Comparison of ENCODE assay signal across 8 cellular contexts in the genomic region with DNA sequence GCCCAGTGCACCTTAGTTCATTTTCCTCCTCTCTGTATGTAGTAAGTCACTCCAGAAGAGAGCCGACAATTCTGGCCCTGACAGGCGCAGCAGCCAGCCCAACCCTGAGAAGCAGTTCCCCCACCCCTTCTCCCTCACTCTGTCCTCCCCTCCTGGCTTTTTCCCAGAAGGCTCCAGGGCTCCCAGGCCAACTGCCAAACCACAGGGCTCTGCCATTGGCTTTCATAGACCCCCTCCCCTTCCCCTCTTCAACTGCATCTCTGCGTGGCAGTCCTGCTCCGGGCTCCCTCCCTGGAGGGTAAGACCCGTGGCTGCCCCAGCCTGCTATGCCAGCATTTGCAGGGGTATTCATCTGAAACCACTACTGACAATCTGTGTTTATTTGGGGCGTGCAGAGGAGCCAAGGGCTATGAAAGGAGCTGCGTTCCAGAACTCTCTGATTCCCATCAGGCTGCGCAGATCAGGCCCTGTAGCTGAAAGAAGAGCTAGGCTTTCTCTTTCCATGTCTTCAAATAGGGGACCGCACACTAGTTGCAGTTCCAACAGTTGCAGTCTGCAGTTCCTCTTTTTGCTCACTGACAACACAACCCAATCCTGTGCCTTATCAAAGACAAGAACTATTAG.
A peak's percentile ranks its signal among the peaks of the same experiment; 100 is the strongest.
DNase-seq lines count a peak whose midpoint lies in the region; ATAC-seq and TF ChIP-seq lines count a peak whose summit lies in the region.

No MANE protein-coding gene starts in this region.

- DNase-seq in EL (peak; percentile 2), NCI-H1092 treated with DMSO at 0.1 percent for 48 hours (lab: John Stamatoyannopoulos, UW) (peak; percentile 69), astrocyte of the cerebellum (ENCODE audit: low read depth) (peak; percentile 80), left lobe of liver (ENCODE audit: low spot score) (no peak), tibial artery (peak; percentile 67 to 92), brain microvascular endothelial cell (no peak)
- no peak for DNase-seq in activated CD4-positive, alpha-beta memory T cell treated with anti-CD3 and anti-CD28 coated beads for 36 hours

- TF ChIP-seq CTCF in astrocyte of the cerebellum (IDR thresholded peaks at IDR 0.05; ENCODE audit: low read depth, low read length, missing control alignments) (no peak), tibial artery (IDR thresholded peaks at IDR 0.05) (no peak), brain microvascular endothelial cell (IDR thresholded peaks at IDR 0.05; ENCODE audit: low read depth, low read length, missing control alignments) (no peak)

- in situ Hi-C loops in astrocyte of the cerebellum (cut with HindIII; ENCODE audit: low sequenced_read_pairs): no loop called here
- in situ Hi-C loops in brain microvascular endothelial cell (cut with HindIII; ENCODE audit: low pct_ligation_motif_present, low sequenced_read_pairs): no loop called here

- H3K36me3 ChIP-seq in tibial artery: no peaks in the 10 kb centered on the region
- H3K36me3 ChIP-seq in brain microvascular endothelial cell (replicated peaks): no peaks in the 10 kb centered on the region

- ATAC-seq in GM21825 (IDR thresholded peaks at IDR 0.05; ENCODE audit: unreplicated experiment): peak; percentile 79
- peak; percentile 24 for ATAC-seq in left lobe of liver

- no peaks in the 10 kb centered on the region for H3K4me1 Mint-ChIP-seq in activated CD4-positive, alpha-beta memory T cell treated with anti-CD3 and anti-CD28 coated beads for 36 hours (ENCODE audit: low read depth)

- peaks cover 16% of the 10 kb centered on the region for H3K27me3 Mint-ChIP-seq in activated CD4-positive, alpha-beta memory T cell treated with anti-CD3 and anti-CD28 coated beads for 36 hours

- H3K4me3 ChIP-seq in astrocyte of the cerebellum (ENCODE audit: low read depth, low read length): no peak overlapping the region
- peak overlapping the region; percentile 2 to 29 for H3K4me3 ChIP-seq in tibial artery
- H3K4me3 ChIP-seq in brain microvascular endothelial cell (ENCODE audit: low read depth, low read length): no peak overlapping the region

- H3K9me3 Mint-ChIP-seq in activated CD4-positive, alpha-beta memory T cell treated with anti-CD3 and anti-CD28 coated beads for 36 hours: no peaks in the 10 kb centered on the region

- peak overlapping the region; percentile 84 to 87 for H3K27ac ChIP-seq in tibial artery
- H3K27ac ChIP-seq in brain microvascular endothelial cell: no peak overlapping the region

- H3K36me3 Mint-ChIP-seq in activated CD4-positive, alpha-beta memory T cell treated with anti-CD3 and anti-CD28 coated beads for 36 hours: no peaks in the 10 kb centered on the region

- POLR2A ChIA-PET in activated CD4-positive, alpha-beta memory T cell treated with anti-CD3 and anti-CD28 coated beads for 36 hours (lab: Charles Lee): no interaction called here

- no peaks in the 10 kb centered on the region for H3K9me3 ChIP-seq in tibial artery

- intact Hi-C loops in tibial artery (cut with DNase I; ENCODE audit: low total_unique reads): loop anchor here (10.0 kb wide), 1 partner anchor 544 kb away; no protein-coding TSS in a partner anchor
- intact Hi-C loops in activated CD4-positive, alpha-beta memory T cell treated with anti-CD3 and anti-CD28 coated beads for 36 hours (cut with micrococcal nuclease): no loop called here

- H3K4me1 ChIP-seq in tibial artery: peaks cover 0 to 54% (median 32%) of the 10 kb centered on the region in 4 donors

- no peak overlapping the region for H3K27ac Mint-ChIP-seq in activated CD4-positive, alpha-beta memory T cell treated with anti-CD3 and anti-CD28 coated beads for 36 hours

- H3K27me3 ChIP-seq in tibial artery: no peaks in the 10 kb centered on the region
- H3K27me3 ChIP-seq in brain microvascular endothelial cell (replicated peaks): no peaks in the 10 kb centered on the region

- H3K4me3 Mint-ChIP-seq in activated CD4-positive, alpha-beta memory T cell treated with anti-CD3 and anti-CD28 coated beads for 36 hours: no peak overlapping the region

- CTCF ChIA-PET in activated CD4-positive, alpha-beta memory T cell treated with anti-CD3 and anti-CD28 coated beads for 36 hours (lab: Charles Lee): no interaction called here

Comparison
In these comparisons a context has a peak if more than half of its experiments do, and no peak if none do; other contexts are left out.
1. DNase-seq: peak in EL (single experiment), NCI-H1092 treated with DMSO at 0.1 percent for 48 hours (single experiment), astrocyte of the cerebellum (single experiment) and tibial artery (2 of 2); none in left lobe of liver (single experiment), activated CD4-positive, alpha-beta memory T cell treated with anti-CD3 and anti-CD28 coated beads for 36 hours (single experiment) and brain microvascular endothelial cell (single experiment).
2. H3K4me3 ChIP-seq: peak in tibial artery (2 of 2); none in astrocyte of the cerebellum (single experiment) and brain microvascular endothelial cell (single experiment).